Comparison of ENCODE assay signal across 12 cellular contexts in the genomic region with DNA sequence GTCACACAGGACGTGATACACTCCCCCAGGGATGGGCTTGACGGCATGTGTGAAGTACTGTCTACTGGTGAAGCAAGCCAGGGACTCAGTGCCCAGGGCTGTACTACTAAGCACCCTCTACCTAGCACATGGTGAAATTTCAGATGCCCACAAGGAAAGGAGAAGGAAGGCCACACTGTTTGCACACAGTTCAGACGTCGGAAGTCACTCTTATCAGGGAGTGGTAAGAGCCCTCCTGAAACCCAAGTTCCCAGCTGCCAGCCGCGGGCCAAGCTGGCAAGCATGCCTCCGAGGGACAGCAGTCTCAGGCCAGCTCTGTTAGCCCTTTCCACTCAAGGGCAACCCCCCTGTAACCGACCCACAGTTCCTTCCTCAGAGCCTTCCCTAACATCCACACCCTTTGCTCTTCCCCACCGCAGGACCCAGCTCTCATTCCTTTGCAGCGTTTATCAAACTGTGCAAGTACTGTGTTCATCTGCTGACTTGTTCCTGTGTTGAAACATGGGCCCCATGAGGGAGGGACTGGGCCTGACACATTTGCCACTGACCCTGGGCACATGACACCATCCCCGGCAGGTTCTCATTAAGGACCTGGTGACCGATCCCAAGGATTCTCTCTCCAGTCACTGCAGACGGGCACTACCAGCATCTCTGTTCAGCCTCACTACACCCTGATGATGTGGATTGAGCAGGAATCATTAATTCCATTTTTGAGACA. TPM values are rescaled to one million over a fixed set of nuclear protein-coding genes. Genes with fewer than 3 reads are reported as not detected.
A peak's percentile ranks its signal among the peaks of the same experiment; 100 is the strongest.
DNase-seq lines count a peak whose midpoint lies in the region; ATAC-seq, FAIRE-seq and TF ChIP-seq lines count a peak whose summit lies in the region.
"Had no signal": no experiment of that assay in that cellular context is flagged by ENCODE, and none has a peak within 500 bp of the region (broad histone marks: within the 10 kb centered on the region; RNA-seq: fewer than 3 reads in every experiment).

No MANE protein-coding gene starts in this region.

- peaks cover 33 to 100% (median 72%) of the 10 kb centered on the region in 11 experiments; a peak in 21 of 22 replicates for H3K36me3 ChIP-seq in BLaER1 treated with 17β-estradiol and CSF1 and Interleukin-3, amounts not matched to agents 10 nM and 100 nM

- peak overlapping the region; percentile 43 for H3K27ac Mint-ChIP-seq in chondrocyte (ENCODE audit: unreplicated experiment)
- peak overlapping the region; percentile 48 to 85 (median 71) for H3K27ac Mint-ChIP-seq in naive thymus-derived CD8-positive, alpha-beta T cell
- H3K27ac Mint-ChIP-seq: mesothelial cell of epicardium had no signal

- peak overlapping the region in 2 of 11 experiments; percentile 17 to 20; a peak in 1 of 22 replicates for H3K27ac ChIP-seq in BLaER1 treated with 17β-estradiol and CSF1 and Interleukin-3, amounts not matched to agents 10 nM and 100 nM

- no peak overlapping the region for H3K4me3 Mint-ChIP-seq in chondrocyte (ENCODE audit: unreplicated experiment)
- peak overlapping the region in 1 of 10 donors; percentile 22 for H3K4me3 Mint-ChIP-seq in naive thymus-derived CD8-positive, alpha-beta T cell
- H3K4me3 Mint-ChIP-seq: mesothelial cell of epicardium had no signal

- peaks cover 18 to 100% (median 100%) of the 10 kb centered on the region in 11 experiments for H4K20me1 ChIP-seq in BLaER1 treated with 17β-estradiol and CSF1 and Interleukin-3, amounts not matched to agents 10 nM and 100 nM

- H3K36me3 Mint-ChIP-seq in chondrocyte (ENCODE audit: low read depth): peaks cover 3% of the 10 kb centered on the region
- H3K36me3 Mint-ChIP-seq in naive thymus-derived CD8-positive, alpha-beta T cell: peaks cover 0 to 51% (median 0%) of the 10 kb centered on the region in 3 donors

- H3K9ac ChIP-seq in BLaER1 treated with 17β-estradiol and CSF1 and Interleukin-3, amounts not matched to agents 10 nM and 100 nM: peak overlapping the region in 2 of 11 experiments; percentile 11 to 31; a peak in 2 of 22 replicates

- peak overlapping the region in 10 of 11 experiments; percentile 26 to 71 (median 56); a peak in 20 of 22 replicates for H3K4me2 ChIP-seq in BLaER1 treated with 17β-estradiol and CSF1 and Interleukin-3, amounts not matched to agents 10 nM and 100 nM

- ATAC-seq in naive thymus-derived CD8-positive, alpha-beta T cell: no peak
- ATAC-seq in HG03196 (IDR thresholded peaks at IDR 0.05; ENCODE audit: unreplicated experiment): no peak

- H3K4me3 ChIP-seq in BLaER1 treated with 17β-estradiol and CSF1 and Interleukin-3, amounts not matched to agents 10 nM and 100 nM: no peak overlapping the region
- no peak overlapping the region for H3K4me3 ChIP-seq in NB4 (ENCODE audit: low read depth, low read length)

- H3K4me1 ChIP-seq in BLaER1 treated with 17β-estradiol and CSF1 and Interleukin-3, amounts not matched to agents 10 nM and 100 nM: peaks cover 24 to 57% (median 43%) of the 10 kb centered on the region in 10 experiments

- POLR2A ChIA-PET in naive thymus-derived CD8-positive, alpha-beta T cell (lab: Charles Lee): no interaction called here

- TF ChIP-seq CTCF in NB4 (IDR thresholded peaks at IDR 0.05; ENCODE audit: low read depth, low read length) (no peak), chondrocyte (IDR thresholded peaks at IDR 0.05) (no peak)

- H3K4me1 Mint-ChIP-seq in chondrocyte (ENCODE audit: low read depth): peaks cover 19% of the 10 kb centered on the region
- H3K4me1 Mint-ChIP-seq in naive thymus-derived CD8-positive, alpha-beta T cell: peaks cover 13 to 69% (median 25%) of the 10 kb centered on the region in 4 donors

- no peaks in the 10 kb centered on the region for H3K9me3 Mint-ChIP-seq in chondrocyte (ENCODE audit: low read depth)
- H3K9me3 Mint-ChIP-seq in naive thymus-derived CD8-positive, alpha-beta T cell: no peaks in the 10 kb centered on the region
- H3K9me3 Mint-ChIP-seq: mesothelial cell of epicardium had no signal

- H3K27me3 Mint-ChIP-seq in chondrocyte (ENCODE audit: low read depth): no peaks in the 10 kb centered on the region
- H3K27me3 Mint-ChIP-seq in naive thymus-derived CD8-positive, alpha-beta T cell: no peaks in the 10 kb centered on the region

- peak; percentile 9 for DNase-seq in NB4 (ENCODE audit: low read depth)
- no peak for DNase-seq in chondrocyte (ENCODE audit: low spot score)
- DNase-seq in naive thymus-derived CD8-positive, alpha-beta T cell: no peak
- DNase-seq in 8988T: no peak
- no peak for DNase-seq in NCI-H1092 treated with DMSO at 0.1 percent for 48 hours (lab: John Stamatoyannopoulos, UW)
- DNase-seq in urothelium cell line (ENCODE audit: low spot score): no peak
- DNase-seq: KBM-7, NCI-H1436 treated with DMSO at 0.1 percent for 48 hours, NCI-H526 had no signal

- TF ChIP-seq POLR2A in NB4 (IDR thresholded peaks at IDR 0.05; ENCODE audit: extremely low read depth, insufficient read length): no peak

- no peak for FAIRE-seq in urothelium cell line (lab: Jason Lieb, UNC)

- H3K27me3 ChIP-seq in BLaER1 treated with 17β-estradiol and CSF1 and Interleukin-3, amounts not matched to agents 10 nM and 100 nM: no peaks in the 10 kb centered on the region

- no peaks in the 10 kb centered on the region for H3K9me3 ChIP-seq in BLaER1 treated with 17β-estradiol and CSF1 and Interleukin-3, amounts not matched to agents 10 nM and 100 nM (replicated peaks in 1 of 11)

RNA-seq across cellular contexts. Expression of a gene that starts 58.5 kb away (rescaled TPM):
- total RNA-seq in chondrocyte: 15.7 to 20.1 TPM (median 18.8 TPM) in 3 replicates
- total RNA-seq in naive thymus-derived CD8-positive, alpha-beta T cell: 1 to 10 TPM; 4.8 to 6.4 TPM
- polyA plus RNA-seq in naive thymus-derived CD8-positive, alpha-beta T cell: 1 to 10 TPM; 3.1 to 4.3 (median 3.7) TPM

RNA-seq across cellular contexts. Expression of a gene that starts 58.7 kb away (rescaled TPM):
- 46.6 to 48.9 TPM (median 47.1 TPM) in 3 replicates for total RNA-seq in chondrocyte
- total RNA-seq in naive thymus-derived CD8-positive, alpha-beta T cell: 10 to 100 TPM; 24.8 to 27.7 TPM
- polyA plus RNA-seq in naive thymus-derived CD8-positive, alpha-beta T cell: 100 to 1,000 TPM in 2 of 3 donors, 10 to 100 TPM in 1; 99.3 to 116 (median 115) TPM
